In genomic region chr15:49058559-49058958, GRCh38 we compare ENCODE assay signal across 28 cellular contexts.
"Had no signal": no experiment of that assay in that cellular context is flagged by ENCODE, and none has a peak within 500 bp of the region (broad histone marks: within the 10 kb centered on the region; RNA-seq: fewer than 3 reads in every experiment).

No MANE protein-coding gene starts in this region.

- H3K4me1 Mint-ChIP-seq: central memory CD8-positive, alpha-beta T cell had no signal

- H3K9me2 ChIP-seq: SK-N-SH had no signal

- H3K4me3 Mint-ChIP-seq: activated CD4-positive, alpha-beta T cell treated with anti-CD3 and anti-CD28 coated beads for 36 hours; activated CD4-positive, alpha-beta T cell treated with anti-CD3 and anti-CD28 coated beads, Interleukin-2, amount 10 ng/mL, durations not matched to agents 7 days and 5 days; activated CD8-positive, alpha-beta T cell treated with anti-CD3 and anti-CD28 coated beads, Interleukin-2, amount 10 ng/mL, durations not matched to agents 7 days and 5 days; activated naive CD4-positive, alpha-beta T cell treated with anti-CD3 and anti-CD28 coated beads, Interleukin-2, amount 50 U/mL, for 24 hours; activated naive CD8-positive, alpha-beta T cell treated with anti-CD3 and anti-CD28 coated beads, Interleukin-2, amount 10 ng/mL, durations not matched to agents 7 days and 5 days; activated T-cell treated with anti-CD3 and anti-CD28 coated beads, Interleukin-2, amount 50 U/mL, for 24 hours; central memory CD8-positive, alpha-beta T cell; T-helper 1 cell treated with Interleukin-12 subunit alpha and Interleukin-12 subunit beta and Interleukin-4 antibody, amounts not matched to agents 30 μg/mL and 1 μg/mL, for 36 hours; T-helper 2 cell treated with Interferon-gamma antibody and Interleukin-4, amounts not matched to agents 5 μg/mL and 100 μg/mL, for 36 hours had no signal

- H3K9me3 ChIP-seq: ascending aorta, Peyer's patch, SJSA1, SK-N-SH had no signal

- H3K4me1 ChIP-seq: ascending aorta, Peyer's patch had no signal

- ATAC-seq: activated CD4-positive, alpha-beta T cell treated with anti-CD3 and anti-CD28 coated beads for 36 hours; activated CD4-positive, CD25-positive, alpha-beta regulatory T cell treated with anti-CD3 and anti-CD28 coated beads, Interleukin-2, amount 50 U/mL, for 24 hours; activated CD8-positive, alpha-beta T cell treated with anti-CD3 and anti-CD28 coated beads, Interleukin-2, amount 10 ng/mL, durations not matched to agents 7 days and 5 days had no signal

- H3K36me3 ChIP-seq: ascending aorta, cardiac muscle cell, Peyer's patch, SJSA1 had no signal

- H3K4me3 ChIP-seq: ascending aorta, cardiac muscle cell, Peyer's patch, SJSA1 had no signal

- H3K4me2 ChIP-seq: SK-N-SH had no signal

- H3K9ac ChIP-seq: SK-N-SH had no signal

- H3K27me3 ChIP-seq: ascending aorta, cardiac muscle cell, Peyer's patch, SJSA1 had no signal

- H3K27ac Mint-ChIP-seq: activated CD4-positive, alpha-beta T cell treated with anti-CD3 and anti-CD28 coated beads for 36 hours; activated CD4-positive, alpha-beta T cell treated with anti-CD3 and anti-CD28 coated beads, Interleukin-2, amount 10 ng/mL, durations not matched to agents 7 days and 5 days; activated CD8-positive, alpha-beta T cell treated with anti-CD3 and anti-CD28 coated beads, Interleukin-2, amount 10 ng/mL, durations not matched to agents 7 days and 5 days; activated naive CD4-positive, alpha-beta T cell treated with anti-CD3 and anti-CD28 coated beads, Interleukin-2, amount 50 U/mL, for 24 hours; activated naive CD8-positive, alpha-beta T cell treated with anti-CD3 and anti-CD28 coated beads, Interleukin-2, amount 10 ng/mL, durations not matched to agents 7 days and 5 days; activated T-cell treated with anti-CD3 and anti-CD28 coated beads, Interleukin-2, amount 50 U/mL, for 24 hours; activated T-helper 2 cell treated with anti-CD3 and anti-CD28 coated beads, Interferon-gamma antibody, Interleukin-2, Interleukin-4, amounts not matched to agents 10 μg/mL and 5 μg/mL and 100 μg/mL, durations not matched to agents 14 hours and 24 hours and 36 hours; T-helper 1 cell treated with Interleukin-12 subunit alpha and Interleukin-12 subunit beta and Interleukin-4 antibody, amounts not matched to agents 30 μg/mL and 1 μg/mL, for 36 hours; T-helper 2 cell treated with Interferon-gamma antibody and Interleukin-4, amounts not matched to agents 5 μg/mL and 100 μg/mL, for 36 hours had no signal

- H3K27ac ChIP-seq: ascending aorta, cardiac muscle cell, Peyer's patch, SJSA1 had no signal

- H3K27me3 Mint-ChIP-seq: activated CD4-positive, alpha-beta T cell treated with anti-CD3 and anti-CD28 coated beads for 36 hours; activated CD4-positive, alpha-beta T cell treated with anti-CD3 and anti-CD28 coated beads, Interleukin-2, amount 10 ng/mL, durations not matched to agents 7 days and 5 days; activated naive CD4-positive, alpha-beta T cell treated with anti-CD3 and anti-CD28 coated beads, Interleukin-2, amount 50 U/mL, for 24 hours; activated naive CD8-positive, alpha-beta T cell treated with anti-CD3 and anti-CD28 coated beads, Interleukin-2, amount 10 ng/mL, durations not matched to agents 7 days and 5 days; activated T-cell treated with anti-CD3 and anti-CD28 coated beads, Interleukin-2, amount 50 U/mL, for 24 hours; central memory CD8-positive, alpha-beta T cell had no signal

- H3K9me3 Mint-ChIP-seq: activated CD4-positive, alpha-beta T cell treated with anti-CD3 and anti-CD28 coated beads, Interleukin-2, amount 10 ng/mL, durations not matched to agents 7 days and 5 days; activated naive CD4-positive, alpha-beta T cell treated with anti-CD3 and anti-CD28 coated beads, Interleukin-2, amount 50 U/mL, for 24 hours; activated naive CD8-positive, alpha-beta T cell treated with anti-CD3 and anti-CD28 coated beads, Interleukin-2, amount 10 ng/mL, durations not matched to agents 7 days and 5 days; activated T-cell treated with anti-CD3 and anti-CD28 coated beads, Interleukin-2, amount 50 U/mL, for 24 hours; activated T-helper 2 cell treated with anti-CD3 and anti-CD28 coated beads, Interferon-gamma antibody, Interleukin-2, Interleukin-4, amounts not matched to agents 10 μg/mL and 5 μg/mL and 100 μg/mL, durations not matched to agents 14 hours and 24 hours and 36 hours; central memory CD8-positive, alpha-beta T cell; T-helper 1 cell treated with Interleukin-12 subunit alpha and Interleukin-12 subunit beta and Interleukin-4 antibody, amounts not matched to agents 30 μg/mL and 1 μg/mL, for 36 hours; T-helper 2 cell treated with Interferon-gamma antibody and Interleukin-4, amounts not matched to agents 5 μg/mL and 100 μg/mL, for 36 hours had no signal

- DNase-seq: activated CD4-positive, alpha-beta T cell treated with anti-CD3 and anti-CD28 coated beads for 36 hours; activated CD4-positive, alpha-beta T cell treated with anti-CD3 and anti-CD28 coated beads, Interleukin-2, amount 10 ng/mL, durations not matched to agents 7 days and 5 days; activated CD4-positive, alpha-beta T cell treated with anti-CD3 and anti-CD28 coated beads, Interleukin-2, amount 50 U/mL, for 48 hours; activated CD8-positive, alpha-beta T cell treated with anti-CD3 and anti-CD28 coated beads, Interleukin-2, amount 10 ng/mL, durations not matched to agents 7 days and 5 days; activated gamma-delta T cell; activated naive CD4-positive, alpha-beta T cell treated with Interleukin-2 at 50 U/mL for 16 hours; activated naive CD8-positive, alpha-beta T cell treated with anti-CD3 and anti-CD28 coated beads, Interleukin-2, amount 10 ng/mL, durations not matched to agents 7 days and 5 days; activated T-cell treated with anti-CD3 and anti-CD28 coated beads, Interleukin-2, amount 50 U/mL, for 24 hours; amygdala; NCI-H1092 treated with DMSO at 0.1 percent for 48 hours; NCI-H1417 treated with DMSO at 0.1 percent for 48 hours; NCI-H187 treated with DMSO at 0.1 percent for 48 hours; NCI-H2081; NCI-H226; NCI-H524 treated with DMSO at 0.1 percent for 48 hours; Peyer's patch; RPMI8226; SHP77 treated with DMSO at 0.1 percent for 48 hours; SK-N-SH had no signal

- H3K36me3 Mint-ChIP-seq: activated naive CD4-positive, alpha-beta T cell treated with anti-CD3 and anti-CD28 coated beads, Interleukin-2, amount 50 U/mL, for 24 hours; activated naive CD8-positive, alpha-beta T cell treated with anti-CD3 and anti-CD28 coated beads, Interleukin-2, amount 10 ng/mL, durations not matched to agents 7 days and 5 days had no signal
